ENCODE assay signal across 30 cellular contexts in the genomic region with DNA sequence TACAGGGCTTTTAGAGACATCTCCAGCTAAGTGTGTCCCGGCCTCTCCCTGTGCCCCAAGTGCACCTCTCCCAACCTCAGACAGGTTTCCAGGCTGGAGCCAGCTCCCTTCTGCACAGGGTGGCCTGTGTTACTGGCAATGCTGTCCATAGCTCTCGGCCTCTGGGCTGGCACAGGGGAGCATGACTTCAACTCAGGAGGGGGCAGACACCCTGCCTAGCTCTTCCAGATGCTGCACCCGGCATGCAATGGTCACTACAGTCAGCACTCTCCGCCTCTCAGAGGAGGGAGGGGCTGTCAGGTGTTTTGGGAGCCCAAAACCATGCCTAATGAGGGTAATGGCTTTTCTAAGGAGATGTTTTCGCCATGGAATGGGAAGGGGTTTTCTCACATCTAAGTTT. TPM values are rescaled to one million over a fixed set of nuclear protein-coding genes. Genes with fewer than 3 reads are reported as not detected.
DNase-seq lines count a peak whose midpoint lies in the region; ATAC-seq and TF ChIP-seq lines count a peak whose summit lies in the region.
"Had no signal": no experiment of that assay in that cellular context is flagged by ENCODE, and none has a peak within 500 bp of the region (broad histone marks: within the 10 kb centered on the region; RNA-seq: fewer than 3 reads in every experiment).

No MANE protein-coding gene starts in this region.

- peaks cover 26% of the 10 kb centered on the region for H3K79me2 ChIP-seq in osteoblast (ENCODE audit: insufficient read depth, low read length)
- H3K79me2 ChIP-seq: hepatocyte had no signal

- peaks cover 16% of the 10 kb centered on the region for H3K4me1 ChIP-seq in osteoblast (ENCODE audit: insufficient read depth, low read length)
- peaks cover 0 to 25% (median 16%) of the 10 kb centered on the region in 4 donors for H3K4me1 ChIP-seq in sigmoid colon
- H3K4me1 ChIP-seq: breast epithelium, pancreas had no signal

- TF ChIP-seq POLR2A in sigmoid colon (IDR thresholded peaks at IDR 0.05): no peak

- peaks cover 32% of the 10 kb centered on the region for H3K36me3 Mint-ChIP-seq in activated T-cell treated with anti-CD3 and anti-CD28 coated beads, Interleukin-2, amount 50 U/mL, for 24 hours (ENCODE audit: low read depth)
- no peaks in the 10 kb centered on the region for H3K36me3 Mint-ChIP-seq in chondrocyte (ENCODE audit: low read depth)
- H3K36me3 Mint-ChIP-seq: activated naive CD8-positive, alpha-beta T cell; natural killer cell treated with Interleukin-12 subunit alpha and Interleukin-12 subunit beta and Interleukin-15 and Interleukin-18, amount 100 ng/mL, for 72 hours had no signal

- H4K20me1 ChIP-seq in osteoblast (ENCODE audit: insufficient read depth, low read length): no peaks in the 10 kb centered on the region

- H3K4me3 ChIP-seq in HL-60 (replicated peaks; ENCODE audit: insufficient read depth, low read length) (no peak overlapping the region), osteoblast (ENCODE audit: insufficient read depth, low read length) (no peak overlapping the region), sigmoid colon (no peak overlapping the region)
- H3K4me3 ChIP-seq: breast epithelium, hepatocyte, lung, mucosa of descending colon, pancreas, SJCRH30, skin epidermis, stomach, thyroid gland, vagina had no signal

- H3K27me3 Mint-ChIP-seq in activated T-cell treated with anti-CD3 and anti-CD28 coated beads, Interleukin-2, amount 50 U/mL, for 24 hours: peaks cover 17% of the 10 kb centered on the region
- H3K27me3 Mint-ChIP-seq in chondrocyte (ENCODE audit: low read depth): no peaks in the 10 kb centered on the region
- H3K27me3 Mint-ChIP-seq: activated CD8-positive, alpha-beta T cell treated with anti-CD3 and anti-CD28 coated beads for 36 hours; activated naive CD8-positive, alpha-beta T cell had no signal

- TF ChIP-seq CTCF in HL-60 (IDR thresholded peaks at IDR 0.05; ENCODE audit: insufficient read depth, low read length): no peak
- TF ChIP-seq CTCF in chondrocyte (IDR thresholded peaks at IDR 0.05): no peak
- no peak for TF ChIP-seq CTCF in osteoblast (IDR thresholded peaks at IDR 0.05; ENCODE audit: extremely low read depth, low read depth, low read length)
- TF ChIP-seq CTCF in sigmoid colon (IDR thresholded peaks at IDR 0.05): no peak

- WGBS in sigmoid colon, 2 donors: 91 to 94% methylated on average over 5 of the region's 5 CpGs

- H3K4me3 Mint-ChIP-seq in activated T-cell treated with anti-CD3 and anti-CD28 coated beads, Interleukin-2, amount 50 U/mL, for 24 hours: no peak overlapping the region
- no peak overlapping the region for H3K4me3 Mint-ChIP-seq in chondrocyte (ENCODE audit: unreplicated experiment)
- H3K4me3 Mint-ChIP-seq: activated naive CD8-positive, alpha-beta T cell; natural killer cell treated with Interleukin-12 subunit alpha and Interleukin-12 subunit beta and Interleukin-15 and Interleukin-18, amount 100 ng/mL, for 72 hours had no signal

- DNase-seq in activated T-cell treated with anti-CD3 and anti-CD28 coated beads, Interleukin-2, amount 50 U/mL, for 24 hours: no peak
- no peak for DNase-seq in activated T-cell treated with anti-CD3 and anti-CD28 coated beads, Interleukin-2, amount 50 U/mL, for 48 hours
- DNase-seq in HL-60 (ENCODE audit: low read depth in 1 of 2, low spot score in 1 of 2) (no peak), chondrocyte (ENCODE audit: low spot score) (no peak), osteoblast (ENCODE audit: insufficient read length, low spot score, missing footprints) (peak; percentile 52), sigmoid colon (no peak)
- no peak for DNase-seq in effector CD8-positive, alpha-beta T cell (lab: John Stamatoyannopoulos, UW)
- DNase-seq: activated CD8-positive, alpha-beta memory T cell treated with anti-CD3 and anti-CD28 coated beads, Interleukin-2, amount 50 U/mL, for 48 hours; activated CD8-positive, alpha-beta T cell treated with anti-CD3 and anti-CD28 coated beads for 36 hours; DMS79 treated with DMSO at 0.1 percent for 48 hours; left cardiac atrium; NCI-H2029; NCI-H526 treated with DMSO at 0.1 percent for 48 hours; SJCRH30; stimulated activated CD4-positive, alpha-beta T cell treated with anti-CD3 and anti-CD28 coated beads, Interleukin-1b, Interleukin-23, amount 100 ng/mL, for 48 hours; stomach; SW 1271; T-helper 9 cell; thyroid gland had no signal

- no peaks in the 10 kb centered on the region for H3K9me3 ChIP-seq in osteoblast (ENCODE audit: low read depth, low read length)
- H3K9me3 ChIP-seq in sigmoid colon: no peaks in the 10 kb centered on the region
- H3K9me3 ChIP-seq: breast epithelium, mucosa of descending colon, pancreas, SJCRH30, stomach, thyroid gland, vagina had no signal

- H3K27ac ChIP-seq in HL-60 (replicated peaks) (peak overlapping the region; percentile 88), osteoblast (ENCODE audit: low read depth, low read length) (no peak overlapping the region), sigmoid colon (peak overlapping the region in 1 of 4 donors; percentile 28)
- H3K27ac ChIP-seq: pancreas, SJCRH30, vagina had no signal

- H3K4me2 ChIP-seq in osteoblast (ENCODE audit: insufficient read depth, low read length): no peak overlapping the region
- H3K4me2 ChIP-seq: hepatocyte had no signal

- peaks cover 9% of the 10 kb centered on the region for H3K36me3 ChIP-seq in osteoblast (ENCODE audit: insufficient read depth, low read length)
- H3K36me3 ChIP-seq in sigmoid colon: no peaks in the 10 kb centered on the region
- H3K36me3 ChIP-seq: breast epithelium, pancreas, SJCRH30, thyroid gland had no signal

- no peaks in the 10 kb centered on the region for H3K27me3 ChIP-seq in HL-60 (ENCODE audit: insufficient read depth, poor library complexity, severe bottlenecking)
- peaks cover 3% of the 10 kb centered on the region for H3K27me3 ChIP-seq in osteoblast (ENCODE audit: insufficient read depth, low read length)
- H3K27me3 ChIP-seq in sigmoid colon: no peaks in the 10 kb centered on the region
- H3K27me3 ChIP-seq: hepatocyte, SJCRH30, thyroid gland, vagina had no signal

- TF ChIP-seq EP300 in sigmoid colon (IDR thresholded peaks at IDR 0.05): no peak

- intact Hi-C loops in sigmoid colon (cut with DNase I): no loop called here

- H3K27ac Mint-ChIP-seq in activated T-cell treated with anti-CD3 and anti-CD28 coated beads, Interleukin-2, amount 50 U/mL, for 24 hours: peak overlapping the region; percentile 61
- peak overlapping the region; percentile 2 for H3K27ac Mint-ChIP-seq in chondrocyte (ENCODE audit: unreplicated experiment)
- H3K27ac Mint-ChIP-seq: activated naive CD8-positive, alpha-beta T cell; activated T-helper 2 cell treated with anti-CD3 and anti-CD28 coated beads, Interferon-gamma antibody, Interleukin-2, Interleukin-4, amounts not matched to agents 10 μg/mL and 5 μg/mL and 100 μg/mL, durations not matched to agents 14 hours and 24 hours and 36 hours had no signal

- no peaks in the 10 kb centered on the region for H3K9me3 Mint-ChIP-seq in activated T-cell treated with anti-CD3 and anti-CD28 coated beads, Interleukin-2, amount 50 U/mL, for 24 hours
- H3K9me3 Mint-ChIP-seq in chondrocyte (ENCODE audit: low read depth): no peaks in the 10 kb centered on the region
- H3K9me3 Mint-ChIP-seq: activated CD8-positive, alpha-beta T cell treated with anti-CD3 and anti-CD28 coated beads for 36 hours; activated T-helper 2 cell treated with anti-CD3 and anti-CD28 coated beads, Interferon-gamma antibody, Interleukin-2, Interleukin-4, amounts not matched to agents 10 μg/mL and 5 μg/mL and 100 μg/mL, durations not matched to agents 14 hours and 24 hours and 36 hours; natural killer cell treated with Interleukin-12 subunit alpha and Interleukin-12 subunit beta and Interleukin-15 and Interleukin-18, amount 100 ng/mL, for 72 hours had no signal

- peaks cover 17% of the 10 kb centered on the region for H3K4me1 Mint-ChIP-seq in activated T-cell treated with anti-CD3 and anti-CD28 coated beads, Interleukin-2, amount 50 U/mL, for 24 hours (ENCODE audit: low read depth)
- H3K4me1 Mint-ChIP-seq in chondrocyte (ENCODE audit: low read depth): peaks cover 25% of the 10 kb centered on the region

- no peak for ATAC-seq in GM21786 (IDR thresholded peaks at IDR 0.05; ENCODE audit: unreplicated experiment)
- ATAC-seq: left cardiac atrium; mucosa of descending colon; natural killer cell treated with Interleukin-12 subunit alpha and Interleukin-12 subunit beta and Interleukin-15 and Interleukin-18, amount 100 ng/mL, for 72 hours; pancreas had no signal

- H2AFZ ChIP-seq in osteoblast (ENCODE audit: low read length): no peak overlapping the region
- H2AFZ ChIP-seq: hepatocyte had no signal

RNA-seq across cellular contexts. Expression of a gene that starts 2.4 kb away (rescaled TPM):
- total RNA-seq in chondrocyte (88.0 to 113 TPM (median 104 TPM) in 3 replicates), osteoblast (99.5 and 100 TPM in 2 replicates), sigmoid colon (10 to 100 TPM; 26.8 to 41.7 (median 37.3) TPM)
- polyA plus RNA-seq in sigmoid colon: 100 to 1,000 TPM in 1 of 3 donors, 10 to 100 TPM in 2; 67.7 to 103 (median 70.3) TPM

RNA-seq across cellular contexts. Expression of a gene that starts 49.6 kb away (rescaled TPM):
- 12.3 to 20.3 TPM (median 18.3 TPM) in 3 replicates for total RNA-seq in chondrocyte
- total RNA-seq in osteoblast: 6.9 and 8.5 TPM in 2 replicates
- total RNA-seq in sigmoid colon: 1 to 10 TPM; 3.5 to 8.6 (median 4.4) TPM
- polyA plus RNA-seq in sigmoid colon: 1 to 10 TPM; 3.6 to 9.3 (median 3.7) TPM

RNA-seq across cellular contexts. Expression of a gene that starts 50.5 kb away (rescaled TPM):
- total RNA-seq in chondrocyte: 60.1 to 89.9 TPM (median 67.2 TPM) in 3 replicates
- 22.1 and 24.6 TPM in 2 replicates for total RNA-seq in osteoblast
- 10 to 100 TPM; 23.5 to 57.3 (median 30.2) TPM for total RNA-seq in sigmoid colon
- polyA plus RNA-seq in sigmoid colon: 10 to 100 TPM in 1 of 3 donors, 1 to 10 TPM in 2; 7.4 to 34.4 (median 8.4) TPM
